In the genomic region with DNA sequence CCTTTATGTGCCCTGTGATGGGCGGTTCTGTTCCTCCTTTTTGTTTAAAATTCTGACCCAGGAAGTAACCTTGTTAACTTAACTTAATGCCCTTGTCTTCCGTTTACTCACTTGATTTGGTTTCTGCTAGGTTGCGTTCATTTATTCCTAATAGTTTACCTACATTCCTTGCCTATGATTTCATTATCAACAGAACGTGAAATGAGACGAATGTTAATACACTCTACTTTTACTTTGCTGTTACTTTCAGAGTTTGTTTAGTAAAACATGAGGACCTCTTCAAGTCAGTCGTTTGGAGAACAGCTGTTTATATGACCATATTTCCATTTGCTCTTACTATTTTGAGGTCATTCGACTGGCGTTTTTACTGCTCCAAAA, we compare ENCODE assay signal across 8 cellular contexts. TPM values are rescaled to one million over a fixed set of nuclear protein-coding genes. Genes with fewer than 3 reads are reported as not detected.
DNase-seq lines count a peak whose midpoint lies in the region; ATAC-seq and TF ChIP-seq lines count a peak whose summit lies in the region.

No MANE protein-coding gene starts in this region.

- no peak for TF ChIP-seq POLR2A in tibial nerve (IDR thresholded peaks at IDR 0.05)

- peaks cover 21% of the 10 kb centered on the region for H3K4me1 Mint-ChIP-seq in activated T-cell treated with anti-CD3 and anti-CD28 coated beads, Interleukin-2, amount 50 U/mL, for 72 hours (ENCODE audit: low read depth)

- DNase-seq in activated T-cell treated with anti-CD3 and anti-CD28 coated beads, Interleukin-2, amount 50 U/mL, for 72 hours = no peak
- DNase-seq in activated T-cell treated with anti-CD3 and anti-CD28 coated beads, Interleukin-2, amount 50 U/mL, for 1 hour = no peak
- DNase-seq in adipocyte (ENCODE audit: low read depth) (no peak), left lung (no peak), tibial nerve (ENCODE audit: low spot score in 2 of 2) (no peak), posterior vena cava (ENCODE audit: low spot score) (no peak), globus pallidus (ENCODE audit: low spot score) (no peak)
- no peak for DNase-seq in stimulated activated CD4-positive, alpha-beta T cell treated with anti-CD3 and anti-CD28 coated beads, Interleukin-15, amount 100 ng/mL, for 24 hours

- H3K36me3 Mint-ChIP-seq in activated T-cell treated with anti-CD3 and anti-CD28 coated beads, Interleukin-2, amount 50 U/mL, for 72 hours (ENCODE audit: insufficient read depth in 2 of 2) = peaks cover 10 to 15% of the 10 kb centered on the region in 2 donors

- H3K27me3 Mint-ChIP-seq in activated T-cell treated with anti-CD3 and anti-CD28 coated beads, Interleukin-2, amount 50 U/mL, for 72 hours (ENCODE audit: low read depth) = no peaks in the 10 kb centered on the region

- H3K4me3 ChIP-seq in adipocyte (ENCODE audit: low read length) = peak overlapping the region; percentile 87
- peak overlapping the region; percentile 77 to 95 for H3K4me3 ChIP-seq in left lung
- peak overlapping the region; percentile 67 to 88 (median 86) for H3K4me3 ChIP-seq in tibial nerve

- peak overlapping the region; percentile 92 for H3K9ac ChIP-seq in adipocyte (ENCODE audit: low read length)

- H3K27ac Mint-ChIP-seq in activated T-cell treated with anti-CD3 and anti-CD28 coated beads, Interleukin-2, amount 50 U/mL, for 72 hours = peak overlapping the region; percentile 99

- intact Hi-C loops in left lung (cut with DNase I) (no loop called here), posterior vena cava (cut with DNase I) (no loop called here)

- WGBS in tibial nerve, 2 donors = 1% methylated on average over 8 of the region's 8 CpGs

- H3K9me3 ChIP-seq in adipocyte (ENCODE audit: control insufficient read depth, low read length) = no peaks in the 10 kb centered on the region
- H3K9me3 ChIP-seq in left lung = no peaks in the 10 kb centered on the region
- no peaks in the 10 kb centered on the region for H3K9me3 ChIP-seq in tibial nerve

- TF ChIP-seq CTCF in left lung (IDR thresholded peaks at IDR 0.05) = no peak
- TF ChIP-seq CTCF in tibial nerve (IDR thresholded peaks at IDR 0.05) = no peak

- H3K36me3 ChIP-seq in adipocyte (ENCODE audit: control insufficient read depth, insufficient read depth, low read length, severe bottlenecking) (peaks cover 4% of the 10 kb centered on the region), left lung (peaks cover 0 to 2% of the 10 kb centered on the region in 2 donors), tibial nerve (no peaks in the 10 kb centered on the region)

- H3K27ac ChIP-seq in left lung (peak overlapping the region; percentile 91 to 95), tibial nerve (peak overlapping the region in 3 of 4 donors; percentile 77 to 89 (median 82))

- no peak for ATAC-seq in activated T-cell treated with anti-CD3 and anti-CD28 coated beads, Interleukin-2, amount 50 U/mL, for 72 hours (replicated peaks in 1 of 2)
- ATAC-seq in left lung = no peak

- H3K27me3 ChIP-seq in adipocyte (replicated peaks; ENCODE audit: control insufficient read depth, insufficient read depth, low read length) = no peaks in the 10 kb centered on the region
- H3K27me3 ChIP-seq in left lung = no peaks in the 10 kb centered on the region
- H3K27me3 ChIP-seq in tibial nerve = no peaks in the 10 kb centered on the region

- peaks cover 16% of the 10 kb centered on the region for H3K4me1 ChIP-seq in adipocyte (ENCODE audit: control insufficient read depth, insufficient read depth, low read length)
- peaks cover 13 to 27% of the 10 kb centered on the region in 2 donors for H3K4me1 ChIP-seq in left lung
- peaks cover 0 to 37% (median 8%) of the 10 kb centered on the region in 4 donors for H3K4me1 ChIP-seq in tibial nerve

- no peak for TF ChIP-seq EP300 in tibial nerve (IDR thresholded peaks at IDR 0.05)

- no peaks in the 10 kb centered on the region for H3K9me3 Mint-ChIP-seq in activated T-cell treated with anti-CD3 and anti-CD28 coated beads, Interleukin-2, amount 50 U/mL, for 72 hours

- H3K4me3 Mint-ChIP-seq in activated T-cell treated with anti-CD3 and anti-CD28 coated beads, Interleukin-2, amount 50 U/mL, for 72 hours = peak overlapping the region; percentile 95 to 99

RNA-seq across cellular contexts. Expression of a gene that starts 0.7 kb away (rescaled TPM):
- 10 to 100 TPM; 35.2 to 36.6 TPM for total RNA-seq in activated T-cell treated with anti-CD3 and anti-CD28 coated beads, Interleukin-2, amount 50 U/mL, for 72 hours
- total RNA-seq in left lung (10 to 100 TPM; 22.0 to 22.3 TPM), tibial nerve (10 to 100 TPM; 16.5 to 41.2 (median 30.0) TPM), posterior vena cava (10 to 100 TPM; 21.1 to 22.7 TPM)

RNA-seq across cellular contexts. Expression of a gene that starts 44.0 kb away (rescaled TPM):
- total RNA-seq in activated T-cell treated with anti-CD3 and anti-CD28 coated beads, Interleukin-2, amount 50 U/mL, for 72 hours = 10 to 100 TPM; 77.8 to 94.5 TPM
- total RNA-seq in left lung = 10 to 100 TPM; 28.3 to 49.9 TPM
- total RNA-seq in tibial nerve = 10 to 100 TPM; 26.9 to 41.1 (median 34.4) TPM
- 10 to 100 TPM; 31.7 to 38.6 TPM for total RNA-seq in posterior vena cava
